Comparison of ENCODE assay signal across 1 cellular context in the genomic region with DNA sequence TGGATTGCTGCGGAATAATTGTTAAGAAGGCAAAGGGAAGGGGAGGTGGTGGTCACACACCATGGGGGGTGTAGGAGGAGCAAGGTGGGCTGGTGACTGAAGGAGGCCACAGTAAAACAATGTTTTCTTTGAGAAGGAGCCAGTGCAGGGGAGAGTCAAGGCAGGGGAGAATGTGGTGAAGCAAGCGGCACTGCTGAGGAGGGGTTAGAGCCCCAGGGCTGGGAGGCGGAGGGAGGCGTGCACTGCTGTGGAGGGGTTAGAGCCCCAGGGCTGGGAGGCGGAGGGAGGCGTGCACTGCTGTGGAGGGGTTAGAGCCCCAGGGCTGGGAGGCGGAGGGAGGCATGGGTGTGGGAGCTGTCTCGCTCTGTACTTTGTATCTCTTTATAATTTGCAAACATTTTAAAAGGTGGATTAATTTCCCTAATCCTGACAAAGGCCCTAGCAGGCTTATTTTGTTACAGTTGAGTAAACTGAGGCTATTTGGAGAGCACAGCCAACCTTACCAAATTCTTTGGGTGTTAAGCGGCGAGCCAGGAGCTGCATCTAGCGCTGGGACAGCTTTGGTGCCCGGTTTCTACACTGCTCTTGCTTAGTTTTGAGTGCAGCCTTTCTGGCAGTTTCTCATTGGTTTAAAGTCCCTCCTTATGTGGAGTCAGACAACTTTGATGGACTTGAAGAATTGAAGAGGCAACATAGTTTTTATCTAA.
TF ChIP-seq lines count a peak whose summit lies in the region.

No MANE protein-coding gene starts in this region.

TF ChIP-seq in HEK293, 187 proteins besides CTCF, POLR2A, EP300 and RAD21 (continued from another document):
- TF ChIP-seq, protein P1, sequence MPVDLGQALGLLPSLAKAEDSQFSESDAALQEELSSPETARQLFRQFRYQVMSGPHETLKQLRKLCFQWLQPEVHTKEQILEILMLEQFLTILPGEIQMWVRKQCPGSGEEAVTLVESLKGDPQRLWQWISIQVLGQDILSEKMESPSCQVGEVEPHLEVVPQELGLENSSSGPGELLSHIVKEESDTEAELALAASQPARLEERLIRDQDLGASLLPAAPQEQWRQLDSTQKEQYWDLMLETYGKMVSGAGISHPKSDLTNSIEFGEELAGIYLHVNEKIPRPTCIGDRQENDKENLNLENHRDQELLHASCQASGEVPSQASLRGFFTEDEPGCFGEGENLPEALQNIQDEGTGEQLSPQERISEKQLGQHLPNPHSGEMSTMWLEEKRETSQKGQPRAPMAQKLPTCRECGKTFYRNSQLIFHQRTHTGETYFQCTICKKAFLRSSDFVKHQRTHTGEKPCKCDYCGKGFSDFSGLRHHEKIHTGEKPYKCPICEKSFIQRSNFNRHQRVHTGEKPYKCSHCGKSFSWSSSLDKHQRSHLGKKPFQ (tag by site-specific recombination; IDR thresholded peaks at IDR 0.05): no peak
- TF ChIP-seq ZNF211 (tag by site-specific recombination; IDR thresholded peaks at IDR 0.05; ENCODE audit: low read depth) (no peak), ZNF621 (tag by site-specific recombination; IDR thresholded peaks at IDR 0.05) (no peak), ZNF548 (tag by site-specific recombination; IDR thresholded peaks at IDR 0.05) (no peak)
- TF ChIP-seq, protein P2, sequence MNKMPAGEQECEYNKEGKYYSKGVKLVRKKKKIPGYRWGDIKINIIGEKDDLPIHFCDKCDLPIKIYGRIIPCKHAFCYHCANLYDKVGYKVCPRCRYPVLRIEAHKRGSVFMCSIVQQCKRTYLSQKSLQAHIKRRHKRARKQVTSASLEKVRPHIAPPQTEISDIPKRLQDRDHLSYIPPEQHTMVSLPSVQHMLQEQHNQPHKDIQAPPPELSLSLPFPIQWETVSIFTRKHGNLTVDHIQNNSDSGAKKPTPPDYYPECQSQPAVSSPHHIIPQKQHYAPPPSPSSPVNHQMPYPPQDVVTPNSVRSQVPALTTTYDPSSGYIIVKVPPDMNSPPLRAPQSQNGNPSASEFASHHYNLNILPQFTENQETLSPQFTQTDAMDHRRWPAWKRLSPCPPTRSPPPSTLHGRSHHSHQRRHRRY (tag by site-specific recombination; IDR thresholded peaks at IDR 0.05): no peak
